In genomic region chr4:74100531-74100930, GRCh38 we compare ENCODE assay signal across 1 cellular context.
TF ChIP-seq lines count a peak whose summit lies in the region.

No MANE protein-coding gene starts in this region.

TF ChIP-seq in WTC11, 78 proteins besides CTCF, POLR2A, EP300 and RAD21 (continued from another document):
- TF ChIP-seq, protein P1, sequence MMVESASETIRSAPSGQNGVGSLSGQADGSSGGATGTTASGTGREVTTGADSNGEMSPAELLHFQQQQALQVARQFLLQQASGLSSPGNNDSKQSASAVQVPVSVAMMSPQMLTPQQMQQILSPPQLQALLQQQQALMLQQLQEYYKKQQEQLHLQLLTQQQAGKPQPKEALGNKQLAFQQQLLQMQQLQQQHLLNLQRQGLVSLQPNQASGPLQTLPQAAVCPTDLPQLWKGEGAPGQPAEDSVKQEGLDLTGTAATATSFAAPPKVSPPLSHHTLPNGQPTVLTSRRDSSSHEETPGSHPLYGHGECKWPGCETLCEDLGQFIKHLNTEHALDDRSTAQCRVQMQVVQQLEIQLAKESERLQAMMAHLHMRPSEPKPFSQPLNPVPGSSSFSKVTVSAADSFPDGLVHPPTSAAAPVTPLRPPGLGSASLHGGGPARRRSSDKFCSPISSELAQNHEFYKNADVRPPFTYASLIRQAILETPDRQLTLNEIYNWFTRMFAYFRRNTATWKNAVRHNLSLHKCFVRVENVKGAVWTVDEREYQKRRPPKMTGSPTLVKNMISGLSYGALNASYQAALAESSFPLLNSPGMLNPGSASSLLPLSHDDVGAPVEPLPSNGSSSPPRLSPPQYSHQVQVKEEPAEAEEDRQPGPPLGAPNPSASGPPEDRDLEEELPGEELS (CRISPR knock-in tag; IDR thresholded peaks at IDR 0.05) = no peak
- no peak for TF ChIP-seq ZNF532 (CRISPR knock-in tag; IDR thresholded peaks at IDR 0.05; ENCODE audit: borderline replicate concordance)
